In the genomic region with DNA sequence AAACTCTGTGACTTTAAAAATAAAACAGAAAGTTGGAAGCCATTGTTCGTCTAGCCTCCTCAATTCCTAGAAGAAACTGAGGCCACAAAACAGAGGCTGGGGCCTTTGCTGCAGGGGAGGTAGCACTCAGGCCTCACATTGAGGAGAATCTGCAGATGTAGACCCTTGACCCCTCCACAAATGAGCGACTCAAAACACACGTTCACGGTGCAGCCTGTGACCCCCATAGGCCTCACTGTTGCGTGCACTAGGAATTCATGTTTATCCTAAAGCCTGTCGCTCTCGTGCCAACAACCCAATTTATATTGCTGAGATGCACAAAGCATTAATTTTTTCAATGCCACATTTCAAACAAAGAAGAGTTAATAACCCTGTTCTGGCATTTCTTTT, we compare ENCODE assay signal across 2 cellular contexts.
TF ChIP-seq lines count a peak whose summit lies in the region.

No MANE protein-coding gene starts in this region.

TF ChIP-seq in IMR-90, 13 proteins besides CTCF, POLR2A, EP300 and RAD21:
- no peak for TF ChIP-seq RFX5 (IDR thresholded peaks at IDR 0.05; ENCODE audit: low read depth, low read length)
- no peak for TF ChIP-seq MXI1 (IDR thresholded peaks at IDR 0.05; ENCODE audit: borderline replicate concordance, low read depth, low read length)
- no peak for TF ChIP-seq FOS (IDR thresholded peaks at IDR 0.05; ENCODE audit: low read depth, low read length)
- TF ChIP-seq CEBPB (IDR thresholded peaks at IDR 0.05; ENCODE audit: low read depth, low read length), result no peak
- no peak for TF ChIP-seq BHLHE40 (IDR thresholded peaks at IDR 0.05; ENCODE audit: low read depth, low read length)
- TF ChIP-seq NFE2L2 (IDR thresholded peaks at IDR 0.05; ENCODE audit: low read depth, low read length), result no peak
- TF ChIP-seq, protein P1, sequence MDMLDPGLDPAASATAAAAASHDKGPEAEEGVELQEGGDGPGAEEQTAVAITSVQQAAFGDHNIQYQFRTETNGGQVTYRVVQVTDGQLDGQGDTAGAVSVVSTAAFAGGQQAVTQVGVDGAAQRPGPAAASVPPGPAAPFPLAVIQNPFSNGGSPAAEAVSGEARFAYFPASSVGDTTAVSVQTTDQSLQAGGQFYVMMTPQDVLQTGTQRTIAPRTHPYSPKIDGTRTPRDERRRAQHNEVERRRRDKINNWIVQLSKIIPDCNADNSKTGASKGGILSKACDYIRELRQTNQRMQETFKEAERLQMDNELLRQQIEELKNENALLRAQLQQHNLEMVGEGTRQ (IDR thresholded peaks at IDR 0.05; ENCODE audit: low read depth, low read length), result no peak
- TF ChIP-seq, protein P2, sequence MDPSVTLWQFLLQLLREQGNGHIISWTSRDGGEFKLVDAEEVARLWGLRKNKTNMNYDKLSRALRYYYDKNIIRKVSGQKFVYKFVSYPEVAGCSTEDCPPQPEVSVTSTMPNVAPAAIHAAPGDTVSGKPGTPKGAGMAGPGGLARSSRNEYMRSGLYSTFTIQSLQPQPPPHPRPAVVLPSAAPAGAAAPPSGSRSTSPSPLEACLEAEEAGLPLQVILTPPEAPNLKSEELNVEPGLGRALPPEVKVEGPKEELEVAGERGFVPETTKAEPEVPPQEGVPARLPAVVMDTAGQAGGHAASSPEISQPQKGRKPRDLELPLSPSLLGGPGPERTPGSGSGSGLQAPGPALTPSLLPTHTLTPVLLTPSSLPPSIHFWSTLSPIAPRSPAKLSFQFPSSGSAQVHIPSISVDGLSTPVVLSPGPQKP (IDR thresholded peaks at IDR 0.05; ENCODE audit: borderline replicate concordance, low read depth, low read length), result no peak
- no peak for TF ChIP-seq SMC3 (IDR thresholded peaks at IDR 0.05; ENCODE audit: low read depth, low read length)
- no peak for TF ChIP-seq CHD1 (IDR thresholded peaks at IDR 0.05; ENCODE audit: low read depth, low read length)

TF ChIP-seq in GM12878, 131 proteins besides CTCF, POLR2A, EP300 and RAD21:
- TF ChIP-seq, protein P3, sequence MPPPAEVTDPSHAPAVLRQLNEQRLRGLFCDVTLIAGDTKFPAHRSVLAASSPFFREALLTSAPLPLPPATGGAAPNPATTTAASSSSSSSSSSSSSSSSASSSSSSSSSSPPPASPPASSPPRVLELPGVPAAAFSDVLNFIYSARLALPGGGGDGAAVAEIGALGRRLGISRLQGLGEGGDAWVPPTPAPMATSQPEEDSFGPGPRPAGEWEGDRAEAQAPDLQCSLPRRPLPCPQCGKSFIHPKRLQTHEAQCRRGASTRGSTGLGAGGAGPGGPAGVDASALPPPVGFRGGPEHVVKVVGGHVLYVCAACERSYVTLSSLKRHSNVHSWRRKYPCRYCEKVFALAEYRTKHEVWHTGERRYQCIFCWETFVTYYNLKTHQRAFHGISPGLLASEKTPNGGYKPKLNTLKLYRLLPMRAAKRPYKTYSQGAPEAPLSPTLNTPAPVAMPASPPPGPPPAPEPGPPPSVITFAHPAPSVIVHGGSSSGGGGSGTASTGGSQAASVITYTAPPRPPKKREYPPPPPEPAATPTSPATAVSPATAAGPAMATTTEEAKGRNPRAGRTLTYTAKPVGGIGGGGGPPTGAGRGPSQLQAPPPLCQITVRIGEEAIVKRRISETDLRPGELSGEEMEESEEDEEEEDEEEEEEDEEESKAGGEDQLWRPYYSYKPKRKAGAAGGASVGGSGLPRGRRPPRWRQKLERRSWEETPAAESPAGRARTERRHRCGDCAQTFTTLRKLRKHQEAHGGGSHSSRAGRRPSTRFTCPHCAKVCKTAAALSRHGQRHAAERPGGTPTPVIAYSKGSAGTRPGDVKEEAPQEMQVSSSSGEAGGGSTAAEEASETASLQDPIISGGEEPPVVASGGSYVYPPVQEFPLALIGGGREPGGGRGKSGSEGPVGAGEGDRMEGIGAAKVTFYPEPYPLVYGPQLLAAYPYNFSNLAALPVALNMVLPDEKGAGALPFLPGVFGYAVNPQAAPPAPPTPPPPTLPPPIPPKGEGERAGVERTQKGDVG (CRISPR knock-in tag; IDR thresholded peaks at IDR 0.05), result no peak
- no peak for TF ChIP-seq JUND (IDR thresholded peaks at IDR 0.05; ENCODE audit: low read depth, low read length)
- no peak for TF ChIP-seq JUNB (IDR thresholded peaks at IDR 0.05)
TF ChIP-seq in GM12878: peak in this region for 0.
